8 cellular contexts compared by ENCODE assay signal in genomic region chr4:143559757-143560147, GRCh38. TPM values are rescaled to one million over a fixed set of nuclear protein-coding genes. Genes with fewer than 3 reads are reported as not detected.
DNase-seq lines count a peak whose midpoint lies in the region; ATAC-seq and TF ChIP-seq lines count a peak whose summit lies in the region.

No MANE protein-coding gene starts in this region.

- no peaks in the 10 kb centered on the region for H3K4me1 ChIP-seq in cardiac muscle cell (ENCODE audit: low read depth)
- peaks cover 5% of the 10 kb centered on the region for H3K4me1 ChIP-seq in RWPE2 (ENCODE audit: insufficient read depth, poor library complexity, severe bottlenecking)
- H3K4me1 ChIP-seq in neural progenitor cell = no peaks in the 10 kb centered on the region
- no peaks in the 10 kb centered on the region for H3K4me1 ChIP-seq in HAP-1

- H3K36me3 Mint-ChIP-seq in neural progenitor cell = peaks cover 8% of the 10 kb centered on the region

- intact Hi-C loops in cardiac septum (cut with DNase I) (loop anchor here (2.0 to 5.0 kb wide), 2 partner anchors 47 to 461 kb away; partner anchors contain the start of gene SMARCA5), dorsolateral prefrontal cortex (cut with DNase I) (no loop called here)

- no peak; the same call in 2 of the 3 replicates for ATAC-seq in RWPE2 (ENCODE audit: low read depth)

- H4K20me1 ChIP-seq in neural progenitor cell (ENCODE audit: low read depth) = no peaks in the 10 kb centered on the region

- H3K9me3 ChIP-seq in cardiac muscle cell (ENCODE audit: low read depth) (no peaks in the 10 kb centered on the region), RWPE2 (ENCODE audit: severe bottlenecking) (no peaks in the 10 kb centered on the region), neural progenitor cell (ENCODE audit: low read depth) (no peaks in the 10 kb centered on the region), HAP-1 (no peaks in the 10 kb centered on the region)

- H3K9ac ChIP-seq in neural progenitor cell = no peak overlapping the region

- no peak overlapping the region for H3K27ac Mint-ChIP-seq in neural progenitor cell

- peaks cover 2% of the 10 kb centered on the region for H3K9me3 Mint-ChIP-seq in neural progenitor cell

- H2AFZ ChIP-seq in neural progenitor cell (replicated peaks) = peak overlapping the region; percentile 95

- H3K27ac ChIP-seq in cardiac muscle cell (no peak overlapping the region), RWPE2 (ENCODE audit: poor library complexity, severe bottlenecking) (no peak overlapping the region), dorsolateral prefrontal cortex (peak overlapping the region in 7 of 59 donors; percentile 27 to 78 (median 46)), neural progenitor cell (no peak overlapping the region)

- H3K27me3 ChIP-seq in cardiac muscle cell = no peaks in the 10 kb centered on the region
- no peaks in the 10 kb centered on the region for H3K27me3 ChIP-seq in RWPE2 (ENCODE audit: insufficient read depth, poor library complexity, severe bottlenecking)
- no peaks in the 10 kb centered on the region for H3K27me3 ChIP-seq in dorsolateral prefrontal cortex
- H3K27me3 ChIP-seq in neural progenitor cell = peaks cover 9% of the 10 kb centered on the region
- H3K27me3 ChIP-seq in HAP-1 (ENCODE audit: low read depth) = no peaks in the 10 kb centered on the region

- peak overlapping the region; percentile 59 for H3K4me2 ChIP-seq in neural progenitor cell

- H3K27me3 Mint-ChIP-seq in neural progenitor cell (ENCODE audit: insufficient read depth, low read depth) = peaks cover 7% of the 10 kb centered on the region

- in situ Hi-C loops in HAP-1 (cut with MboI; ENCODE audit: low sequenced_read_pairs) = no loop called here

- H3K4me3 Mint-ChIP-seq in neural progenitor cell = no peak overlapping the region

- TF ChIP-seq CTCF in cardiac muscle cell (IDR thresholded peaks at IDR 0.05; ENCODE audit: low read depth, low read length) (no peak), RWPE2 (IDR thresholded peaks at IDR 0.05; ENCODE audit: poor library complexity, severe bottlenecking) (no peak), dorsolateral prefrontal cortex (IDR thresholded peaks at IDR 0.05 in 54 of 56, conservative IDR thresholded peaks at IDR 0.05 in 2 of 56; ENCODE audit: low read depth in 1 of 56, partially characterized antibody in 56 of 56) (no peak), neural progenitor cell (IDR thresholded peaks at IDR 0.05) (no peak)

- DNase-seq in cardiac muscle cell (ENCODE audit: low read depth in 1 of 2, low spot score in 1 of 2) (peak in 1 of 2 donors; percentile 3), cardiac septum (ENCODE audit: low spot score) (no peak), RWPE2 (ENCODE audit: low spot score) (no peak), dorsolateral prefrontal cortex (no peak), neural progenitor cell (ENCODE audit: low spot score) (no peak), HAP-1 (ENCODE audit: low spot score in 2 of 2) (no peak), NCI-H446 (lab: John Stamatoyannopoulos, UW) (no peak), HPDE6-E6E7 (ENCODE audit: extremely low spot score) (no peak)

- H3K4me3 ChIP-seq in cardiac muscle cell = peak overlapping the region; percentile 22
- H3K4me3 ChIP-seq in RWPE2 (ENCODE audit: severe bottlenecking) = peak overlapping the region; percentile 50
- H3K4me3 ChIP-seq in dorsolateral prefrontal cortex = peak overlapping the region; percentile 57 to 89 (median 71)
- H3K4me3 ChIP-seq in neural progenitor cell = peak overlapping the region; percentile 42
- H3K4me3 ChIP-seq in HAP-1 = no peak overlapping the region

- H3K36me3 ChIP-seq in cardiac muscle cell (no peaks in the 10 kb centered on the region), RWPE2 (ENCODE audit: low read depth) (peaks cover 2% of the 10 kb centered on the region; the same call in 1 of the 2 replicates), neural progenitor cell (no peaks in the 10 kb centered on the region), HAP-1 (replicated peaks) (peaks cover 1% of the 10 kb centered on the region; the same call in 1 of the 2 replicates)

- H3K4me1 Mint-ChIP-seq in neural progenitor cell = no peaks in the 10 kb centered on the region

- H3K79me2 ChIP-seq in neural progenitor cell (ENCODE audit: low read depth) = no peaks in the 10 kb centered on the region

- peaks cover 5% of the 10 kb centered on the region for H3F3A ChIP-seq in neural progenitor cell (ENCODE audit: low read depth)

RNA-seq across cellular contexts. Expression of gene SMARCA5, which starts 46.2 kb away (rescaled TPM):
- total RNA-seq in cardiac muscle cell (43.8 and 49.6 TPM in 2 replicates), cardiac septum (37.7 TPM), dorsolateral prefrontal cortex (10 to 100 TPM; 33.7 to 73.2 (median 51.5) TPM), neural progenitor cell (ENCODE audit: low replicate concordance) (114 and 176 TPM in 2 replicates)
- 45.3 and 57.5 TPM in 2 replicates for polyA plus RNA-seq in cardiac muscle cell
